ENCODE assay signal across 12 cellular contexts in the genomic region with DNA sequence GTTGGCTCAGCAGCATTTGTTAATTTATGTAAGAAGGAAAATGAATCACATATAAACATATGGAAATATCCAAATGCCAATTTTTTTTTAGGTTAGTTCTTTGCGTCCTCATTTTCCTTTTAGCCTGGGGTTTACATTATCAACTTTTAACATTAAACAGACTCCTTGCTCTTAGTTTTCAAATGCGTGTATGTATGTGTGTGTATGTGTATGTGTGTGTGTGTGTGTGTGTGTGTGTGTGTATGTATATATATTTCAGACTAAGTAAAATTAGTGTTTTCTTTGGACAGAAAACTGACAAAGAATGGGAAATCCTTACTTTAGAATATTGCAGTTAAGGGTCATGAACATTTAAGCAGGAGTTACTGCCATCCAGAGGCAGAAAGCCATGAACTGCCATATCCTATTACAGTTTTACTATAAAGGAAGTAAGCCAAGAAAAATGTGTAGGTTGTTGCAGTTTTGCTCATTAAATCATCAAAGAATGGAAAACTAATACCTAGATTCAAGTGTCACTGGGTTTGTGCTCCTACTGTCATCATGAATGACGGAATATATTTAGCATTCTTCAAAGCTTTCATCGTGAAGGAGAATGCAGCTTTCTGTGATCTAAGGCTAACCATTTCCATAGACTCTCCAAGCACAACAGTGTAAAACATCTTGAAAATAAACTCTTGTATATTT.
DNase-seq lines count a peak whose midpoint lies in the region; ATAC-seq, FAIRE-seq and TF ChIP-seq lines count a peak whose summit lies in the region.
"Had no signal": no experiment of that assay in that cellular context is flagged by ENCODE, and none has a peak within 500 bp of the region (broad histone marks: within the 10 kb centered on the region; RNA-seq: fewer than 3 reads in every experiment).

No MANE protein-coding gene starts in this region.

- H3K18ac ChIP-seq in H1 (ENCODE audit: extremely low read depth, low read length): no peak overlapping the region

- H3K36me3 ChIP-seq in OCI-LY3 (replicated peaks; ENCODE audit: low read depth, low read length) (no peaks in the 10 kb centered on the region), H1 (ENCODE audit: control insufficient read depth in 2 of 4, insufficient read depth in 4 of 4, low read length in 3 of 4) (no peaks in the 10 kb centered on the region)
- H3K36me3 ChIP-seq: esophagus squamous epithelium, spleen had no signal

- no peak overlapping the region for H3K56ac ChIP-seq in H1 (replicated peaks; ENCODE audit: insufficient read length, low read depth, low read length)

- POLR2A ChIA-PET in H1 (lab: Charles Lee; ENCODE audit: partially characterized antibody): no interaction called here

- H3K4me3 ChIP-seq in OCI-LY3 (ENCODE audit: low read length) (no peak overlapping the region), H1 (ENCODE audit: extremely low read depth in 1 of 4, insufficient read depth in 2 of 4, low read depth in 3 of 4, low read length in 4 of 4) (no peak overlapping the region)
- H3K4me3 ChIP-seq: esophagus squamous epithelium, spleen had no signal

- H3K14ac ChIP-seq in H1 (ENCODE audit: insufficient read length): no peak overlapping the region

- TF ChIP-seq EP300 in H1 (IDR thresholded peaks at IDR 0.05; ENCODE audit: borderline replicate concordance in 1 of 2, low read depth in 2 of 2, low read length in 2 of 2): no peak

- TF ChIP-seq POLR2A in H1 (IDR thresholded peaks at IDR 0.05; ENCODE audit: control extremely low read depth in 1 of 2, low read depth in 2 of 2, low read length in 2 of 2): no peak

- H3K23me2 ChIP-seq in H1 (ENCODE audit: low read depth, low read length): no peaks in the 10 kb centered on the region

- H2AFZ ChIP-seq in OCI-LY3 (ENCODE audit: low read depth, low read length) (no peak overlapping the region), H1 (ENCODE audit: low read length) (no peak overlapping the region)

- no peak overlapping the region for H4K8ac ChIP-seq in H1 (ENCODE audit: extremely low read depth, insufficient read depth, low read length)

- H4K20me1 ChIP-seq in OCI-LY3 (ENCODE audit: insufficient read depth, low read length): no peaks in the 10 kb centered on the region
- no peaks in the 10 kb centered on the region for H4K20me1 ChIP-seq in H1 (replicated peaks in 1 of 2; ENCODE audit: control insufficient read depth in 1 of 2, insufficient read depth in 2 of 2, low read length in 2 of 2)

- peak; percentile 31 for DNase-seq in DMS53 (lab: John Stamatoyannopoulos, UW)
- DNase-seq in DMS53 treated with DMSO at 0.1 percent for 48 hours (lab: John Stamatoyannopoulos, UW; ENCODE audit: unreplicated experiment): no peak
- no peak for DNase-seq in H1 (ENCODE audit: low read depth in 1 of 2, low spot score in 2 of 2)
- peak; percentile 1 for DNase-seq in putamen (ENCODE audit: low spot score)
- no peak for DNase-seq in SW 1271 (lab: John Stamatoyannopoulos, UW)
- no peak for DNase-seq in NCI-H146 (lab: John Stamatoyannopoulos, UW)
- DNase-seq: esophagus squamous epithelium, spleen, T-cell had no signal

- H3K9me3 ChIP-seq in OCI-LY3 (ENCODE audit: insufficient read depth, low read length) (no peaks in the 10 kb centered on the region), H1 (ENCODE audit: insufficient read depth in 2 of 2, low read depth in 1 of 2, low read length in 1 of 2) (no peaks in the 10 kb centered on the region)
- H3K9me3 ChIP-seq: esophagus squamous epithelium, spleen had no signal

- peak; percentile 76 for TF ChIP-seq CTCF in OCI-LY3 (IDR thresholded peaks at IDR 0.05; ENCODE audit: low read depth, low read length)
- TF ChIP-seq CTCF in H1 (IDR thresholded peaks at IDR 0.05; ENCODE audit: control extremely low read depth in 1 of 3, insufficient read depth in 1 of 3, low read depth in 1 of 3, low read length in 3 of 3): peak in 2 of 3 experiments; percentile 5; a peak in 2 of 4 replicates

- no peak overlapping the region for H2BK5ac ChIP-seq in H1 (ENCODE audit: low read depth, low read length)

- H3K79me2 ChIP-seq in OCI-LY3 (ENCODE audit: low read length): no peaks in the 10 kb centered on the region
- no peaks in the 10 kb centered on the region for H3K79me2 ChIP-seq in H1 (ENCODE audit: control insufficient read depth in 1 of 2, insufficient read depth in 2 of 2, low read length in 2 of 2)

- no peak overlapping the region for H2BK120ac ChIP-seq in H1 (replicated peaks; ENCODE audit: low read depth, low read length)

- no peak overlapping the region for H3K27ac ChIP-seq in OCI-LY3 (ENCODE audit: low read length)
- H3K27ac ChIP-seq in H1 (ENCODE audit: low read depth, low read length): no peak overlapping the region
- H3K27ac ChIP-seq: 22Rv1, esophagus squamous epithelium, spleen had no signal

- 84% methylated on average over 4 of the region's 4 CpGs; no CpG with 5 or more reads in 1 of the 2 experiments for WGBS in H1 (ENCODE audit: extremely low coverage in 1 of 2, insufficient coverage in 1 of 2, insufficient read length in 1 of 2, insufficient replicate concordance in 2 of 2, low coverage in 1 of 2, low lambda C conversion rate in 2 of 2, missing lambda C conversion rate in 1 of 2), 2 experiments

- H2AK5ac ChIP-seq in H1 (ENCODE audit: low read depth, low read length): no peak overlapping the region

- peak; percentile 20 to 42; a peak in 3 of 4 replicates for TF ChIP-seq RAD21 in H1 (IDR thresholded peaks at IDR 0.05 in 1 of 2, conservative IDR thresholded peaks at IDR 0.05 in 1 of 2; ENCODE audit: low read depth in 2 of 2, low read length in 2 of 2)

- CTCF ChIA-PET in H1 (lab: Charles Lee; ENCODE audit: partially characterized antibody): interaction anchor here (0.6 to 2.0 kb wide), 9 partner anchors 11 to 187 kb away, joined by 3 to 11 read pairs (median 3); no protein-coding TSS in a partner anchor

- H2BK15ac ChIP-seq in H1 (ENCODE audit: low read length): no peak overlapping the region

- H3K27me3 ChIP-seq in OCI-LY3 (ENCODE audit: low read depth, low read length): no peaks in the 10 kb centered on the region
- no peaks in the 10 kb centered on the region for H3K27me3 ChIP-seq in H1 (replicated peaks in 1 of 4; ENCODE audit: control insufficient read depth in 3 of 4, extremely low read depth in 1 of 4, insufficient read depth in 3 of 4, low read length in 3 of 4)
- H3K27me3 ChIP-seq: esophagus squamous epithelium had no signal

- no peak overlapping the region for H3K4ac ChIP-seq in H1 (replicated peaks; ENCODE audit: insufficient read length, low read depth, low read length)

- ATAC-seq in GM18907 (IDR thresholded peaks at IDR 0.05; ENCODE audit: unreplicated experiment): no peak
- ATAC-seq: T-cell had no signal

- H3K4me1 ChIP-seq in OCI-LY3 (ENCODE audit: low read length) (peaks cover 11% of the 10 kb centered on the region), H1 (replicated peaks in 1 of 4; ENCODE audit: control insufficient read depth in 3 of 4, insufficient read depth in 4 of 4, low read length in 3 of 4) (no peaks in the 10 kb centered on the region)
- H3K4me1 ChIP-seq: esophagus squamous epithelium had no signal

- H2BK20ac ChIP-seq in H1 (ENCODE audit: low read length): no peak overlapping the region

- no peak overlapping the region for H4K5ac ChIP-seq in H1 (ENCODE audit: insufficient read length, low read depth, low read length)

- no peak for FAIRE-seq in H1 (lab: Jason Lieb, UNC)

- H3K79me1 ChIP-seq in H1 (ENCODE audit: low read depth, low read length): no peaks in the 10 kb centered on the region

- H3K23ac ChIP-seq in H1 (ENCODE audit: insufficient read length): no peak overlapping the region

- H4K91ac ChIP-seq in H1 (replicated peaks; ENCODE audit: insufficient read length, low read length): no peak overlapping the region

- no peak overlapping the region for H2BK12ac ChIP-seq in H1 (ENCODE audit: low read depth, low read length)

- H3K9ac ChIP-seq in OCI-LY3 (ENCODE audit: low read length) (no peak overlapping the region), H1 (replicated peaks in 1 of 4; ENCODE audit: extremely low read depth in 1 of 4, low read depth in 3 of 4, low read length in 3 of 4) (no peak overlapping the region)

- H3K4me2 ChIP-seq in OCI-LY3 (ENCODE audit: low read length) (no peak overlapping the region), H1 (ENCODE audit: insufficient read depth in 1 of 2, low read depth in 2 of 2, low read length in 2 of 2) (no peak overlapping the region)

TF ChIP-seq in H1, 55 proteins besides CTCF, POLR2A, EP300 and RAD21 (continues in another document):
- no peak for TF ChIP-seq HDAC2 (IDR thresholded peaks at IDR 0.05; ENCODE audit: borderline replicate concordance in 1 of 2, low read depth in 2 of 2, low read length in 2 of 2)
- no peak for TF ChIP-seq RNF2 (IDR thresholded peaks at IDR 0.05; ENCODE audit: borderline replicate concordance, low read depth, low read length, missing control alignments, poor library complexity, severe bottlenecking)
- no peak for TF ChIP-seq JUN (IDR thresholded peaks at IDR 0.05; ENCODE audit: low read depth, low read length)
- no peak for TF ChIP-seq SRF (IDR thresholded peaks at IDR 0.05; ENCODE audit: low read depth, low read length)
- no peak for TF ChIP-seq JUND (IDR thresholded peaks at IDR 0.05; ENCODE audit: low read length)
- TF ChIP-seq SP1 (IDR thresholded peaks at IDR 0.05; ENCODE audit: low read depth, low read length): no peak
- no peak for TF ChIP-seq TAF7 (optimal IDR thresholded peaks at IDR 0.05; ENCODE audit: borderline replicate concordance, low read depth, low read length)
- no peak for TF ChIP-seq RBBP5 (IDR thresholded peaks at IDR 0.05; ENCODE audit: borderline replicate concordance, low read depth, low read length)
- no peak for TF ChIP-seq TEAD4 (IDR thresholded peaks at IDR 0.05; ENCODE audit: low read depth, low read length)
- no peak for TF ChIP-seq TCF12 (IDR thresholded peaks at IDR 0.05; ENCODE audit: low read depth, low read length)
- TF ChIP-seq, protein P1, sequence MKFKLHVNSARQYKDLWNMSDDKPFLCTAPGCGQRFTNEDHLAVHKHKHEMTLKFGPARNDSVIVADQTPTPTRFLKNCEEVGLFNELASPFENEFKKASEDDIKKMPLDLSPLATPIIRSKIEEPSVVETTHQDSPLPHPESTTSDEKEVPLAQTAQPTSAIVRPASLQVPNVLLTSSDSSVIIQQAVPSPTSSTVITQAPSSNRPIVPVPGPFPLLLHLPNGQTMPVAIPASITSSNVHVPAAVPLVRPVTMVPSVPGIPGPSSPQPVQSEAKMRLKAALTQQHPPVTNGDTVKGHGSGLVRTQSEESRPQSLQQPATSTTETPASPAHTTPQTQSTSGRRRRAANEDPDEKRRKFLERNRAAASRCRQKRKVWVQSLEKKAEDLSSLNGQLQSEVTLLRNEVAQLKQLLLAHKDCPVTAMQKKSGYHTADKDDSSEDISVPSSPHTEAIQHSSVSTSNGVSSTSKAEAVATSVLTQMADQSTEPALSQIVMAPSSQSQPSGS (IDR thresholded peaks at IDR 0.05; ENCODE audit: low read length): no peak
- no peak for TF ChIP-seq RXRA (IDR thresholded peaks at IDR 0.05; ENCODE audit: insufficient read depth, low read depth, low read length)
- no peak for TF ChIP-seq GTF2F1 (IDR thresholded peaks at IDR 0.05; ENCODE audit: borderline replicate concordance, low read depth, low read length)
- no peak for TF ChIP-seq BACH1 (IDR thresholded peaks at IDR 0.05; ENCODE audit: low read length)
- TF ChIP-seq CTBP2 (IDR thresholded peaks at IDR 0.05; ENCODE audit: borderline replicate concordance, insufficient read depth, insufficient read length, low read length): no peak

Comparison
In these comparisons a context has a peak if more than half of its experiments do, and no peak if none do; other contexts are left out.
1. DNase-seq: peak in DMS53 (single experiment) and putamen (single experiment); none in DMS53 treated with DMSO at 0.1 percent for 48 hours (single experiment), H1 (0 of 2), SW 1271 (0 of 2) and NCI-H146 (single experiment).